7 cellular contexts compared by ENCODE assay signal in the genomic region with DNA sequence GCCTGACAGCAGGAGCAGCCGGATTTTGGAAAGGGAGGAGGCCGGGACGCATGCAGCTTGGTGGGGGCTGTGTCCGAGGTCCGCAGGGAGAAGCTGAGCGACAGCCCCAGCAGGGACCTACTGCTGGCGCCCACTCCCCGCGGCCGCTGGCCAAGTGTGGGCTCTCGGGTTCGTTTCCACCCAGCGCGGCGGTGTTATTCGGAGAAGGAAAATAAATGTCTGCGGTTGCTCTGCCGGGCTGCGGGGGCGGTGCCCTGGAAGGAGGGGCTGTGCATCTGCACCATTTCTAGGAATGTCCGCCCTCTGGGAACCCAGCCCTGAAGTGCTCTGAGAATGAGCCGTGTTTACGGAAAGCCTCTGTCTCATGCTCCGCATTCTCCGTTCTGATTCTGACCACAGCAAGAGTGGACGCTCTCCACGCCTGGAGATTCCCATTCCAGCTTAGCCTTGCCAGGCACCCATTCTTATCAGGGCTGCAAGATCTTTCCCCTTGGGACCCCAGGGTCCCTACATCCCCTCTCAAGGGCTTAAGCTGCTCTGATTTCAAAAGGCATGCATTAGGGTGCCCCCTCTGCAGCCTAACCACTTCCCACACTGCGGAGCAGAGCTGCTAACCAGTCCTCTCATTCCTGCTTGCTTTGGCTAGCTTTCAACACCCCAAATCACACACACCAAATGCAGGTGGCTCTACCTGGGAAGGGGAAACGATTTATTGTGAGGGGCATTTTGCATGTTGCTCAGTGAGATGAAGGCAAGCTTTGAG.
DNase-seq lines count a peak whose midpoint lies in the region; ATAC-seq, FAIRE-seq and TF ChIP-seq lines count a peak whose summit lies in the region.

No MANE protein-coding gene starts in this region.

- H3K27ac Mint-ChIP-seq in CD4-positive, alpha-beta T cell = no peak overlapping the region

- POLR2A ChIA-PET in HEK293T (lab: Yijun Ruan, JAX) = no interaction called here
- POLR2A ChIA-PET in CD4-positive, alpha-beta T cell (lab: Charles Lee) = no interaction called here

- 2 to 3% (median 3%) methylated on average over 13 to 29 of the region's 29 CpGs for WGBS in adrenal gland, 4 donors
- 1 to 2% methylated on average over 29 of the region's 29 CpGs for WGBS in heart right ventricle, 2 donors

- H3K36me3 ChIP-seq in adrenal gland (replicated peaks in 1 of 2) (no peaks in the 10 kb centered on the region), heart right ventricle (no peaks in the 10 kb centered on the region)

- H3K27me3 ChIP-seq in adrenal gland = no peaks in the 10 kb centered on the region
- H3K27me3 ChIP-seq in heart right ventricle = peaks cover 0 to 32% (median 9%) of the 10 kb centered on the region in 7 donors
- no peaks in the 10 kb centered on the region for H3K27me3 ChIP-seq in CD4-positive, alpha-beta T cell (ENCODE audit: control insufficient read depth, insufficient read depth, low read length)

- no peak overlapping the region for H3K4me3 Mint-ChIP-seq in CD4-positive, alpha-beta T cell

- no peaks in the 10 kb centered on the region for H3K36me3 Mint-ChIP-seq in CD4-positive, alpha-beta T cell (ENCODE audit: low read depth)

- H3K27me3 Mint-ChIP-seq in CD4-positive, alpha-beta T cell = peaks cover 25% of the 10 kb centered on the region

- CTCF ChIA-PET in HEK293T (lab: Yijun Ruan, JAX) = no interaction called here
- CTCF ChIA-PET in CD4-positive, alpha-beta T cell (lab: Charles Lee) = no interaction called here

- H3K4me1 ChIP-seq in adrenal gland (replicated peaks in 1 of 2) (peaks cover 8 to 9% of the 10 kb centered on the region in 2 donors), heart right ventricle (peaks cover 0 to 16% (median 10%) of the 10 kb centered on the region in 9 donors)

- ATAC-seq in heart right ventricle (peak; percentile 88 to 98 (median 94)), HG03354 (IDR thresholded peaks at IDR 0.05; ENCODE audit: poor library complexity, severe bottlenecking, unreplicated experiment) (no peak)
- no peak for ATAC-seq in CD4-positive, alpha-beta T cell (ENCODE audit: poor library complexity)

- H3K4me3 ChIP-seq in adrenal gland = peak overlapping the region in 2 of 4 donors; percentile 23 to 49
- peak overlapping the region; percentile 2 to 51 (median 38) for H3K4me3 ChIP-seq in heart right ventricle

- no peaks in the 10 kb centered on the region for H3K4me1 Mint-ChIP-seq in CD4-positive, alpha-beta T cell (ENCODE audit: low read depth)

- TF ChIP-seq CTCF in adrenal gland (IDR thresholded peaks at IDR 0.05) = no peak
- no peak for TF ChIP-seq CTCF in heart right ventricle (IDR thresholded peaks at IDR 0.05)
- no peak for TF ChIP-seq CTCF in CD4-positive, alpha-beta T cell (IDR thresholded peaks at IDR 0.05)

- FAIRE-seq in GM19239 (lab: Jason Lieb, UNC) = no peak

- H3K9me3 ChIP-seq in adrenal gland (replicated peaks in 1 of 3) = no peaks in the 10 kb centered on the region
- no peaks in the 10 kb centered on the region for H3K9me3 ChIP-seq in heart right ventricle
- H3K9me3 ChIP-seq in CD4-positive, alpha-beta T cell (ENCODE audit: control insufficient read depth, low read length) = no peaks in the 10 kb centered on the region

- no peak for TF ChIP-seq POLR2A in adrenal gland (IDR thresholded peaks at IDR 0.05)

- peak; percentile 60 for DNase-seq in HEK293T (ENCODE audit: extremely low spot score)
- DNase-seq in adrenal gland = peak; percentile 52 to 90 (median 81)
- DNase-seq in heart right ventricle = peak; percentile 64 to 80
- peak; percentile 95 for DNase-seq in posterior vena cava (ENCODE audit: low spot score)
- DNase-seq in CD4-positive, alpha-beta T cell = no peak
- no peak for DNase-seq in GM19239 (ENCODE audit: insufficient read length, low spot score)

- peaks cover 2% of the 10 kb centered on the region for H3K9me3 Mint-ChIP-seq in CD4-positive, alpha-beta T cell

- H3K27ac ChIP-seq in adrenal gland (peak overlapping the region in 2 of 5 donors; percentile 41 to 58), heart right ventricle (peak overlapping the region in 8 of 10 donors; percentile 8 to 64 (median 41))
- H3K27ac ChIP-seq in CD4-positive, alpha-beta T cell (ENCODE audit: low read depth, low read length) = no peak overlapping the region

- intact Hi-C loops in adrenal gland (cut with DNase I) (no loop called here), heart right ventricle (cut with DNase I) (no loop called here), posterior vena cava (cut with DNase I) (no loop called here)
- intact Hi-C loops in CD4-positive, alpha-beta T cell (cut with DNase I, micrococcal nuclease) = no loop called here

TF ChIP-seq in HEK293T, 16 proteins besides CTCF, POLR2A, EP300 and RAD21:
- TF ChIP-seq TARDBP (IDR thresholded peaks at IDR 0.05) (no peak), HDGF (IDR thresholded peaks at IDR 0.05; ENCODE audit: borderline replicate concordance) (no peak), BHLHE40 (IDR thresholded peaks at IDR 0.05; ENCODE audit: borderline replicate concordance) (no peak), LEF1 (IDR thresholded peaks at IDR 0.05; ENCODE audit: borderline replicate concordance) (no peak)

Comparison
In these comparisons a context has a peak if more than half of its experiments do, and no peak if none do; other contexts are left out.
1. DNase-seq: peak in HEK293T (single experiment), adrenal gland (7 of 7), heart right ventricle (2 of 2) and posterior vena cava (single experiment); none in CD4-positive, alpha-beta T cell (0 of 10) and GM19239 (single experiment).
2. ATAC-seq: peak in heart right ventricle (8 of 8); none in HG03354 (single experiment) and CD4-positive, alpha-beta T cell (single experiment).